ENCODE assay signal across 8 cellular contexts in the genomic region with DNA sequence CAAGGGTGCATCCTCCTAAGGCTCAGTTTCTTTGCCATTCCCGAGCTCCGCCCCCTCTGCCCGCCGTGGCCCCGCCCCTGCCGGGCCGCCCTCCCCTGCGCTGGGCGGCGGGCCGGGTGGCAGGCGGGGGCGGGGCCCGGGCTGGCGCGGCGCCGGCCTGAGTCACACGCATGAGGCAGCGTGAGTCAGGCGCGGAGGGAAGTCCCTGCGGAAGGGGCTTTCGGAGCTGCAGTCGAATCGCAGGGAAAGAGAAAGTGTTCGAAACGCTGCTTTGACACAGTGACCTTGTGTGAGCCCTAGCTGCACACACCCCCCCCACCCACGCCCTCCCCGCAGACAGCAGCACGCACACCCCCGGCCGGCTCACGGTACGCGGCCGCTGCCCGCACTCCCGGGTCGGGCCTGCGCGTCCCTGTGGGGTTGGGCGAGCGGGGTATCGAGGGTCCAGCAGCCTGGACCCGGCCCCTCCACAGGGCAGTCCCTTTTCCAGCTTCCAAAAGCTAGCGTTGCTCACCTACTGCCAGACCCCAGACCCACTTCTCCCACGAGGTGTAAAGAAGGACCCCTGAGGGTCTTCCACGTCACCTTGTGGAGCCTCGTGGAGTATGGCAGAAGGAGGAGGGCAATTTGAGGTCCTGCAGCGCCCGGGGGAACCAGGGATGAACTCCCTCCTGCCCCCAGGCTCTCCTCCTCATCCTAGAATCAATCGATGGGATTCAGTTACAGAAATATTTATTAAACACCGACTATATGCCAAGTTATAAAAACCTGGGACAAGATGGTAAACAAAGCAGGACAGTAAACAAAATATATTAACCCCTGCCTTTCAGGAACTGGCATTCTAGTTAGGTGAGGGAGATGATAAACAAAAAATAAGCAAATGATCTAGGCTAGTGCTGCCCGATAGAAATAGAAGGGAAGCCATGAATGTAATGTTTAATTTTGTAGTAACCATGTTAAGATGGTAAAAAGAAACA. TPM values are rescaled to one million over a fixed set of nuclear protein-coding genes. Genes with fewer than 3 reads are reported as not detected.
A peak's percentile ranks its signal among the peaks of the same experiment; 100 is the strongest.
DNase-seq lines count a peak whose midpoint lies in the region; ATAC-seq and TF ChIP-seq lines count a peak whose summit lies in the region.

No MANE protein-coding gene starts in this region.

- peak; percentile 97 for DNase-seq in DMS 273 (lab: John Stamatoyannopoulos, UW; ENCODE audit: unreplicated experiment)
- peak; percentile 81 for DNase-seq in HuH-7 (ENCODE audit: low spot score)
- peak; percentile 97 for DNase-seq in PC-3
- peak; percentile 95 for DNase-seq in activated T-cell treated with anti-CD3 and anti-CD28 coated beads, Interleukin-2, amount 50 U/mL, for 24 hours
- peak; percentile 87 to 89 for DNase-seq in stimulated activated CD8-positive, alpha-beta memory T cell treated with anti-CD3 and anti-CD28 coated beads, Interleukin-7, amount 100 ng/mL, for 1 hour (ENCODE audit: low read depth in 2 of 2)

- POLR2A ChIA-PET in PC-3 (lab: Charles Lee; ENCODE audit: unreplicated experiment): interaction anchor here (0.6 to 1.0 kb wide), 2 partner anchors 12 to 24 kb away, joined by 3 to 29 read pairs; a partner anchor contains a TSS

- H3K27me3 ChIP-seq in PC-3 (ENCODE audit: low read length) (no peaks in the 10 kb centered on the region), esophagus (ENCODE audit: control insufficient read depth in 1 of 2, insufficient read depth in 2 of 2, low read length in 2 of 2) (no peaks in the 10 kb centered on the region), muscle layer of colon (ENCODE audit: control insufficient read depth in 1 of 2, insufficient read depth in 2 of 2, low read length in 2 of 2) (no peaks in the 10 kb centered on the region)

- H3K9me2 ChIP-seq in PC-3 (replicated peaks; ENCODE audit: low read length): no peaks in the 10 kb centered on the region

- H3K9me3 Mint-ChIP-seq in activated T-cell treated with anti-CD3 and anti-CD28 coated beads, Interleukin-2, amount 50 U/mL, for 24 hours: no peaks in the 10 kb centered on the region

- H3K27ac Mint-ChIP-seq in activated T-cell treated with anti-CD3 and anti-CD28 coated beads, Interleukin-2, amount 50 U/mL, for 24 hours: peak overlapping the region; percentile 91

- H3K9me3 ChIP-seq in PC-3 (ENCODE audit: low read length): no peaks in the 10 kb centered on the region
- H3K9me3 ChIP-seq in esophagus (ENCODE audit: control insufficient read depth in 2 of 2, insufficient read depth in 1 of 2, low read depth in 1 of 2, low read length in 1 of 2): no peaks in the 10 kb centered on the region
- H3K9me3 ChIP-seq in muscle layer of colon (ENCODE audit: low read length): no peaks in the 10 kb centered on the region

- peak overlapping the region; percentile 93 for H3K4me2 ChIP-seq in PC-3 (ENCODE audit: low read length)

- intact Hi-C loops in PC-3 (cut with micrococcal nuclease): no loop called here

- WGBS in esophagus, 2 donors: 2% methylated on average over 52 to 55 of the region's 55 CpGs

- H3K4me1 ChIP-seq in PC-3 (ENCODE audit: insufficient read depth, low read length): peaks cover 46% of the 10 kb centered on the region
- peaks cover 0 to 23% of the 10 kb centered on the region in 2 donors for H3K4me1 ChIP-seq in esophagus (ENCODE audit: control insufficient read depth in 2 of 2, insufficient read depth in 2 of 2, low read length in 1 of 2)
- H3K4me1 ChIP-seq in muscle layer of colon (ENCODE audit: insufficient read depth, low read length): peaks cover 13% of the 10 kb centered on the region

- H3K27me3 Mint-ChIP-seq in activated T-cell treated with anti-CD3 and anti-CD28 coated beads, Interleukin-2, amount 50 U/mL, for 24 hours: no peaks in the 10 kb centered on the region

- H3K4me3 ChIP-seq in PC-3 (ENCODE audit: low read length): peak overlapping the region; percentile 68
- H3K4me3 ChIP-seq in esophagus (ENCODE audit: low read depth in 1 of 2, low read length in 2 of 2): peak overlapping the region; percentile 51 to 59
- H3K4me3 ChIP-seq in muscle layer of colon (ENCODE audit: low read depth in 1 of 2, low read length in 2 of 2): peak overlapping the region; percentile 44 to 60

- ATAC-seq in GM21526 (IDR thresholded peaks at IDR 0.05; ENCODE audit: low FRiP score, unreplicated experiment) (peak; percentile 70), PC-3 (peak; percentile 86)

- no peaks in the 10 kb centered on the region for H3K36me3 Mint-ChIP-seq in activated T-cell treated with anti-CD3 and anti-CD28 coated beads, Interleukin-2, amount 50 U/mL, for 24 hours (ENCODE audit: low read depth)

- peaks cover 4% of the 10 kb centered on the region for H3F3A ChIP-seq in PC-3 (ENCODE audit: low read length, unreplicated experiment)

- peaks cover 37% of the 10 kb centered on the region for H3K4me1 Mint-ChIP-seq in activated T-cell treated with anti-CD3 and anti-CD28 coated beads, Interleukin-2, amount 50 U/mL, for 24 hours (ENCODE audit: low read depth)

- no peaks in the 10 kb centered on the region for H4K20me1 ChIP-seq in PC-3 (ENCODE audit: low read length)

- H3K4me3 Mint-ChIP-seq in activated T-cell treated with anti-CD3 and anti-CD28 coated beads, Interleukin-2, amount 50 U/mL, for 24 hours: peak overlapping the region; percentile 57

- no peaks in the 10 kb centered on the region for H3K79me2 ChIP-seq in PC-3 (ENCODE audit: low read length)

- no peak for TF ChIP-seq CTCF in PC-3 (conservative IDR thresholded peaks at IDR 0.05; ENCODE audit: low read depth, low read length)

- H3K9ac ChIP-seq in PC-3 (ENCODE audit: low read length) (peak overlapping the region; percentile 83), muscle layer of colon (ENCODE audit: low read length) (peak overlapping the region; percentile 83)

- TSS peak; percentile 86 for BruUV-seq in PC-3 (replicated peaks; lab: Mats Ljungman, UMichigan)

- no peaks in the 10 kb centered on the region for H3K36me3 ChIP-seq in PC-3 (ENCODE audit: low read depth, low read length)
- H3K36me3 ChIP-seq in esophagus (ENCODE audit: control insufficient read depth in 2 of 2, insufficient read depth in 2 of 2, low read length in 1 of 2): no peaks in the 10 kb centered on the region
- no peaks in the 10 kb centered on the region for H3K36me3 ChIP-seq in muscle layer of colon (ENCODE audit: insufficient read depth, low read length)

- peak overlapping the region; percentile 80 for H2AFZ ChIP-seq in PC-3 (ENCODE audit: low read length)

- H3K27ac ChIP-seq in PC-3 (ENCODE audit: low read length) (peak overlapping the region; percentile 88), esophagus (ENCODE audit: low read depth in 2 of 2, low read length in 1 of 2) (peak overlapping the region; percentile 94 to 96), muscle layer of colon (ENCODE audit: low read depth, low read length) (peak overlapping the region; percentile 68)

- CTCF ChIA-PET in PC-3 (lab: Charles Lee): interaction anchor here (0.5 to 1.2 kb wide), 5 partner anchors 10 to 925 kb away, joined by 3 to 5 read pairs (median 4); a partner anchor contains a TSS

RNA-seq across cellular contexts. Expression of a gene that starts 12.4 kb away (rescaled TPM):
- 1,115 and 1,441 TPM in 2 replicates for total RNA-seq in PC-3 (2014; rRNA removed)
- 100 to 1,000 TPM; 202 to 211 TPM for polyA plus RNA-seq in esophagus

RNA-seq across cellular contexts. Expression of a gene that starts 24.6 kb away (rescaled TPM):
- 25.8 and 26.8 TPM in 2 replicates for total RNA-seq in PC-3 (2014; rRNA removed)
- 10 to 100 TPM; 31.7 to 36.6 TPM for polyA plus RNA-seq in esophagus

Comparison
In these comparisons a context has a peak if more than half of its experiments do, and no peak if none do; other contexts are left out.
1. Peak in every context shown above with its lines: DNase-seq, ATAC-seq, H3K4me3 ChIP-seq and H3K27ac ChIP-seq.